21 cellular contexts compared by ENCODE assay signal in the genomic region with DNA sequence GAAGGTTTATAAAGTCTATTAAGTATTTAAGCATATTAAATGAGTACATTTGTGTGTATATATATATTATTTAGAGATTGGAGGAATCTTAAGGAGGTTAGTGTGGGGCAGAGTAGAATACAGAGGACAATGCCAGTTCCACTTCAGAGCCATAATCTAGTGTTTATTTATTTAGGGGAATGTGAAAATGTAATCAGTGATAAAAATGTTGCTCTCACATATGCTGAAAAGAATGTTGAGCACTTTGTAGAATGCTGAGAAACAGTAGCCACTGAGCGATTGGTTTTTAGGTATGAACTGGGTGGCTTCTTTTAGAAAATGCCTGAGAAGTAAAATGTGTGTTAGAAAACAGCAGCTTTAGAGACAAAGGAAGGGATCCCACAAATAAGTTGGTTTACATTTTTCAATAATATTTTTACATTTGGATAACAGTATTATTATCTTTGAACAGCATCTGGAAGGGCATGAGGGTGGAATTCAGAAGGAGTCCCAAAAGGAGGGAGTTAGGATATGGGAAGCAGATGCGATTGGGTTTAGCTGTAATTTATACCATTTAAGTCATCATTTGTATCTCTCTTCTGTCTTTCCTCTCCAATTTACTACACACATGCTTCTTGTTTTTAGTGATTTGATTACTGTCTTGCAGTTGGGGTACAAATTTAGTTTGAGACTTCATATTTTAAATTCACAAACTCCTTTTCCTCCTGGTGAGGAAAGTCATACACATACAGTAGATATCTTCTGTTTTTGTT.
A peak's percentile ranks its signal among the peaks of the same experiment; 100 is the strongest.
DNase-seq lines count a peak whose midpoint lies in the region; ATAC-seq and TF ChIP-seq lines count a peak whose summit lies in the region.
"Had no signal": no experiment of that assay in that cellular context is flagged by ENCODE, and none has a peak within 500 bp of the region (broad histone marks: within the 10 kb centered on the region; RNA-seq: fewer than 3 reads in every experiment).

No MANE protein-coding gene starts in this region.

- H4K8ac ChIP-seq in mesenchymal stem cell (ENCODE audit: low read length), result no peak overlapping the region

- H2BK5ac ChIP-seq in mesenchymal stem cell (ENCODE audit: low read depth, low read length, poor library complexity, severe bottlenecking), result no peak overlapping the region

- 52 to 62% methylated on average over 2 of the region's 2 CpGs for WGBS in body of pancreas, 2 donors
- 20% methylated on average over 1 of the region's 2 CpGs for WGBS in mesenchymal stem cell
- 54 to 59% methylated on average over 2 of the region's 2 CpGs for WGBS in heart right ventricle, 2 donors

- no peak for TF ChIP-seq POLR2A in body of pancreas (IDR thresholded peaks at IDR 0.05)

- in situ Hi-C loops in Panc1 (cut with HindIII; ENCODE audit: low pct_unique_long_range_greater_than_20kb, low sequenced_read_pairs) (no loop called here), GM13977 (cut with MboI; ENCODE audit: low pct_unique_long_range_greater_than_20kb, low sequenced_read_pairs, unreplicated experiment) (no loop called here)

- no peak overlapping the region for H3K4ac ChIP-seq in mesenchymal stem cell (ENCODE audit: low read depth in 1 of 2, low read length in 2 of 2)

- H2BK15ac ChIP-seq in mesenchymal stem cell (ENCODE audit: low read depth, poor library complexity, severe bottlenecking), result no peak overlapping the region

- H3K36me3 ChIP-seq in Panc1 (ENCODE audit: control insufficient read depth, insufficient read depth, low read length) (no peaks in the 10 kb centered on the region; the same call in 1 of the 2 replicates), body of pancreas (replicated peaks in 1 of 2; ENCODE audit: insufficient read depth in 1 of 2, low read depth in 2 of 2) (no peaks in the 10 kb centered on the region), mesenchymal stem cell (ENCODE audit: control insufficient read depth in 1 of 2, insufficient read depth in 2 of 2, low read depth in 1 of 2, low read length in 2 of 2) (peaks cover 0 to 6% of the 10 kb centered on the region in 2 experiments), heart right ventricle (no peaks in the 10 kb centered on the region)
- H3K36me3 ChIP-seq: gastrocnemius medialis, MG63, neutrophil had no signal

- H3K27me3 ChIP-seq in Panc1 (ENCODE audit: control insufficient read depth, insufficient read depth, low read length) (no peaks in the 10 kb centered on the region), body of pancreas (no peaks in the 10 kb centered on the region), mesenchymal stem cell (ENCODE audit: control insufficient read depth in 1 of 2, insufficient read depth in 1 of 2, low read length in 2 of 2) (no peaks in the 10 kb centered on the region), heart right ventricle (no peaks in the 10 kb centered on the region)
- H3K27me3 ChIP-seq: gastrocnemius medialis, MG63 had no signal

- H3K4me3 ChIP-seq in Panc1 (ENCODE audit: low read depth in 2 of 2, low read length in 2 of 2) (no peak overlapping the region), body of pancreas (no peak overlapping the region), mesenchymal stem cell (ENCODE audit: insufficient read depth in 1 of 2, low read depth in 1 of 2, low read length in 2 of 2) (no peak overlapping the region), heart right ventricle (no peak overlapping the region)
- H3K4me3 ChIP-seq: gastrocnemius medialis, MG63 had no signal

- intact Hi-C loops in Panc1 (cut with micrococcal nuclease; ENCODE audit: unreplicated experiment) (no loop called here), body of pancreas (cut with DNase I) (no loop called here), heart right ventricle (cut with DNase I) (no loop called here)

- POLR2A ChIA-PET in Panc1 (lab: Charles Lee), result no interaction called here

- BruUV-seq in Panc1 (replicated peaks; lab: Mats Ljungman, UMichigan), result no TSS peak

- peak overlapping the region; percentile 66 for H3K9ac ChIP-seq in mesenchymal stem cell (ENCODE audit: low read length)

- no peak overlapping the region for H3K23ac ChIP-seq in mesenchymal stem cell (ENCODE audit: low read length in 2 of 2)

- no peak overlapping the region for H4K91ac ChIP-seq in mesenchymal stem cell (ENCODE audit: low read length)

- H3K4me1 ChIP-seq in Panc1 (ENCODE audit: control insufficient read depth, insufficient read depth, low read length) (peaks cover 6% of the 10 kb centered on the region; the same call in 1 of the 2 replicates), body of pancreas (peaks cover 29% of the 10 kb centered on the region), mesenchymal stem cell (ENCODE audit: control insufficient read depth, insufficient read depth, low read depth, low read length) (no peaks in the 10 kb centered on the region), heart right ventricle (peaks cover 0 to 11% (median 8%) of the 10 kb centered on the region in 9 donors)
- H3K4me1 ChIP-seq: gastrocnemius medialis had no signal

- no peak overlapping the region for H3K14ac ChIP-seq in mesenchymal stem cell (ENCODE audit: low read length in 2 of 2)

- H2AK5ac ChIP-seq in mesenchymal stem cell (ENCODE audit: low read length, severe bottlenecking), result no peak overlapping the region

- no peak overlapping the region for H2BK120ac ChIP-seq in mesenchymal stem cell (ENCODE audit: low read depth, low read length)

- TF ChIP-seq CTCF in Panc1 (IDR thresholded peaks at IDR 0.05), result no peak
- no peak for TF ChIP-seq CTCF in body of pancreas (IDR thresholded peaks at IDR 0.05)
- TF ChIP-seq CTCF in GM13977 (IDR thresholded peaks at IDR 0.05; ENCODE audit: extremely low read depth, insufficient read depth, missing control alignments), result no peak
- TF ChIP-seq CTCF in heart right ventricle (IDR thresholded peaks at IDR 0.05), result no peak

- peaks cover 1% of the 10 kb centered on the region for H3K79me1 ChIP-seq in mesenchymal stem cell (replicated peaks; ENCODE audit: low read length, poor library complexity, severe bottlenecking)

- DNase-seq in Panc1 (ENCODE audit: low read depth, low spot score) (no peak), body of pancreas (no peak), mesenchymal stem cell (peak; percentile 51), superior temporal gyrus (ENCODE audit: extremely low spot score) (peak; percentile 11), GM13977 (ENCODE audit: low spot score) (no peak), GF-D8 (lab: John Stamatoyannopoulos, UW) (no peak), heart right ventricle (no peak)
- DNase-seq: activated CD4-positive, alpha-beta T cell treated with anti-CD3 and anti-CD28 coated beads, Interleukin-2, amount 50 U/mL, for 1 hour; activated naive CD8-positive, alpha-beta T cell treated with anti-CD3 and anti-CD28 coated beads, Interleukin-2, amount 10 ng/mL, durations not matched to agents 7 days and 5 days; DND-41; gastrocnemius medialis; MG63; midbrain; NCI-H146; NCI-H2171 treated with DMSO at 0.1 percent for 48 hours; NCI-H526 treated with DMSO at 0.1 percent for 48 hours; retina; stimulated activated CD4-positive, alpha-beta T cell treated with anti-CD3 and anti-CD28 coated beads, Interleukin-4, amount 100 ng/mL, for 4 hours; stimulated activated naive CD8-positive, alpha-beta T cell treated with anti-CD3 and anti-CD28 coated beads, Interleukin-15, amount 100 ng/mL, for 72 hours had no signal

- no peak overlapping the region for H2AFZ ChIP-seq in mesenchymal stem cell (ENCODE audit: low read depth, low read length)

- no peak overlapping the region for H3K18ac ChIP-seq in mesenchymal stem cell (ENCODE audit: low read depth in 1 of 2, low read length in 2 of 2)

- CTCF ChIA-PET in Panc1 (lab: Charles Lee), result no interaction called here

- H3K27ac ChIP-seq in Panc1 (ENCODE audit: low read length) (peak overlapping the region; percentile 65; the same call in 1 of the 2 replicates), body of pancreas (no peak overlapping the region), mesenchymal stem cell (ENCODE audit: low read length, poor library complexity, severe bottlenecking) (peak overlapping the region; percentile 33), heart right ventricle (no peak overlapping the region)
- H3K27ac ChIP-seq: gastrocnemius medialis, HL-60, neutrophil had no signal

- H3K4me2 ChIP-seq in mesenchymal stem cell (ENCODE audit: low read length, poor library complexity, severe bottlenecking), result no peak overlapping the region

- ATAC-seq in Panc1 (0 out of 2 replicates have a peak, but pooled peaks have one; percentile 45), body of pancreas (peak; percentile 60), heart right ventricle (no peak)
- ATAC-seq: gastrocnemius medialis; stimulated activated naive CD8-positive, alpha-beta T cell treated with anti-CD3 and anti-CD28 coated beads, Interleukin-15, amount 100 ng/mL, for 72 hours had no signal

- H3K9me3 ChIP-seq in Panc1 (ENCODE audit: control insufficient read depth, insufficient read depth, low read depth, low read length) (no peaks in the 10 kb centered on the region), body of pancreas (no peaks in the 10 kb centered on the region), mesenchymal stem cell (ENCODE audit: control insufficient read depth, low read length) (no peaks in the 10 kb centered on the region), heart right ventricle (no peaks in the 10 kb centered on the region)
- H3K9me3 ChIP-seq: gastrocnemius medialis, MG63, neutrophil had no signal

- H2BK12ac ChIP-seq in mesenchymal stem cell (ENCODE audit: low read length in 2 of 2), result no peak overlapping the region

Comparison
In these comparisons a context has a peak if more than half of its experiments do, and no peak if none do; other contexts are left out.
1. ATAC-seq: peak in Panc1 (single experiment) and body of pancreas (single experiment); none in heart right ventricle (0 of 8).
2. DNase-seq: peak in mesenchymal stem cell (single experiment) and superior temporal gyrus (single experiment); none in Panc1 (single experiment), body of pancreas (0 of 4), GM13977 (single experiment), GF-D8 (single experiment) and heart right ventricle (0 of 2).
3. H3K27ac ChIP-seq: peak in Panc1 (single experiment) and mesenchymal stem cell (single experiment); none in body of pancreas (0 of 4) and heart right ventricle (0 of 10).